13 cellular contexts compared by ENCODE assay signal in the genomic region with DNA sequence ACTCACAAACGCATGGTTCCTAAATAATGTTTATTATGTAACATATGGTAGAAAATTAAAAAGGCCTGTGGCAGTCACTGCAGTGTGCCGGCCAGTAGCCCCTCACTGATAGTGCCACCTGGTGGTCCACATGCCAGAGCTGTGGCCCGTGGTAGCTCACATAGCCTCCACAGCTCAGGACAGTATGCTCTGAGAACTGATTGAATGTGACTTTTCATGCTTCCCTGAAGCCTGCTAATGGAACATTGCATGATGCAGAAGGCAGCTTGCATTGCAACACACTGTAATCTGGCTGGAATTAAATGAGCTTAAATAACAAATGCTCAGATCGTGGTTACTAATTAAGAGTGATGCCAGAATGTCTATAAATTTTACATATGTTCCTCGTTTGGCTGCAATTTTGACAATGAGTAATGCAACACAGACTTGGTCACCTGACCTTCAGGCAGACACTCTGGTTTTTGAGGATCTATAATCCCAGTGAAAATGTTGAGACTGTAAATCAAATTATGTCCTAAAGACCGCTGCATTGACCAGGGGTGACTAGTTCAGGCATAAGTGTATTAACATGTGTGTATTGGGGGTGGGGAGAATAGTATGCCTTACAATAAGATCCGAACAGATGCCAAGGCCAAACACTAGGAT.
DNase-seq lines count a peak whose midpoint lies in the region; ATAC-seq, FAIRE-seq and TF ChIP-seq lines count a peak whose summit lies in the region.
"Had no signal": no experiment of that assay in that cellular context is flagged by ENCODE, and none has a peak within 500 bp of the region (broad histone marks: within the 10 kb centered on the region; RNA-seq: fewer than 3 reads in every experiment).

No MANE protein-coding gene starts in this region.

- BruUV-seq in MCF 10A (replicated peaks; lab: Mats Ljungman, UMichigan) (no TSS peak), endothelial cell of umbilical vein (replicated peaks; lab: Mats Ljungman, UMichigan) (no TSS peak)

- H2AFZ ChIP-seq in endothelial cell of umbilical vein (ENCODE audit: low read depth, low read length): no peak overlapping the region
- H2AFZ ChIP-seq: parathyroid adenoma had no signal

- peaks cover 19% of the 10 kb centered on the region for H3K4me1 Mint-ChIP-seq in MCF 10A (ENCODE audit: insufficient read depth, unreplicated experiment)

- H3K27ac Mint-ChIP-seq in MCF 10A (ENCODE audit: low read depth, unreplicated experiment): peak overlapping the region; percentile 80
- H3K27ac Mint-ChIP-seq: T-helper 1 cell treated with Interleukin-12 subunit alpha and Interleukin-12 subunit beta and Interleukin-4 antibody, amounts not matched to agents 30 μg/mL and 1 μg/mL, for 36 hours had no signal

- H3K36me3 Mint-ChIP-seq in MCF 10A (ENCODE audit: insufficient read depth, unreplicated experiment): no peaks in the 10 kb centered on the region

- POLR2A ChIA-PET in MCF 10A (lab: Yijun Ruan, JAX): no interaction called here
- POLR2A ChIA-PET in endothelial cell of umbilical vein (lab: Charles Lee): no interaction called here

- H3K9me3 ChIP-seq in breast epithelium (no peaks in the 10 kb centered on the region), endothelial cell of umbilical vein (replicated peaks; ENCODE audit: control insufficient read depth, insufficient read depth, low read length) (no peaks in the 10 kb centered on the region), spleen (no peaks in the 10 kb centered on the region)
- H3K9me3 ChIP-seq: testis had no signal

- H3K36me3 ChIP-seq in breast epithelium (no peaks in the 10 kb centered on the region), endothelial cell of umbilical vein (ENCODE audit: control insufficient read depth in 2 of 2, extremely low read depth in 1 of 2, insufficient read depth in 2 of 2, low read length in 2 of 2) (no peaks in the 10 kb centered on the region), spleen (no peaks in the 10 kb centered on the region)

- CTCF ChIA-PET in MCF 10A (lab: Yijun Ruan, JAX): interaction anchor here (0.6 to 1.5 kb wide), 6 partner anchors 10 to 654 kb away, joined by 3 to 7 read pairs (median 4); no protein-coding TSS in a partner anchor
- CTCF ChIA-PET in endothelial cell of umbilical vein (lab: Charles Lee): interaction anchor here (0.6 to 2.3 kb wide), 11 partner anchors 15 to 979 kb away, joined by 3 to 8 read pairs (median 4); partner anchors contain the start of gene BDNF

- FAIRE-seq in endothelial cell of umbilical vein (lab: Jason Lieb, UNC): no peak

- H4K20me1 ChIP-seq in endothelial cell of umbilical vein (replicated peaks; ENCODE audit: control insufficient read depth, extremely low read depth, insufficient read depth, low read length): no peaks in the 10 kb centered on the region

- ATAC-seq in stimulated activated naive CD8-positive, alpha-beta T cell treated with anti-CD3 and anti-CD28 coated beads, Interleukin-15, Interleukin-2, amounts not matched to agents 100 U/mL and 50 U/mL, for 24 hours: no peak

- no peaks in the 10 kb centered on the region for H3K9me1 ChIP-seq in endothelial cell of umbilical vein (replicated peaks; ENCODE audit: control insufficient read depth, extremely low read depth, insufficient read depth, low read length)

- peak; percentile 61 for DNase-seq in MCF 10A (ENCODE audit: unreplicated experiment)
- no peak for DNase-seq in breast epithelium (ENCODE audit: low spot score in 2 of 2)
- DNase-seq in NCI-H69 (lab: John Stamatoyannopoulos, UW): peak; percentile 78
- peak; percentile 8 for DNase-seq in endothelial cell of umbilical vein (ENCODE audit: low read depth, low spot score)
- DNase-seq in spleen: no peak
- no peak for DNase-seq in cortex of kidney (lab: John Stamatoyannopoulos, UW)
- DNase-seq in NCI-H2081 treated with DMSO at 0.1 percent for 48 hours (lab: John Stamatoyannopoulos, UW): no peak
- DNase-seq in stimulated activated naive CD8-positive, alpha-beta T cell treated with anti-CD3 and anti-CD28 coated beads, Interleukin-15, Interleukin-2, amounts not matched to agents 100 U/mL and 50 U/mL, for 24 hours: no peak
- DNase-seq: COR-L47, dorsolateral prefrontal cortex, testis had no signal

- no peaks in the 10 kb centered on the region for H3K9me3 Mint-ChIP-seq in MCF 10A (ENCODE audit: unreplicated experiment)
- H3K9me3 Mint-ChIP-seq: T-helper 1 cell treated with Interleukin-12 subunit alpha and Interleukin-12 subunit beta and Interleukin-4 antibody, amounts not matched to agents 30 μg/mL and 1 μg/mL, for 36 hours had no signal

- no peaks in the 10 kb centered on the region for H3K79me2 ChIP-seq in endothelial cell of umbilical vein (ENCODE audit: control insufficient read depth, insufficient read depth, low read length)
- H3K79me2 ChIP-seq: parathyroid adenoma had no signal

- dilution Hi-C loops in endothelial cell of umbilical vein (cut with MboI; ENCODE audit: extremely low pct_ligation_motif_present, low sequenced_read_pairs): no loop called here

- no peak overlapping the region for H3K27ac ChIP-seq in breast epithelium
- H3K27ac ChIP-seq in endothelial cell of umbilical vein (ENCODE audit: insufficient read depth, low read depth, low read length): no peak overlapping the region
- H3K27ac ChIP-seq in spleen: peak overlapping the region in 6 of 8 donors; percentile 33 to 60 (median 48)
- H3K27ac ChIP-seq: dorsolateral prefrontal cortex, parathyroid adenoma, testis had no signal

- H3K4me1 ChIP-seq in breast epithelium: no peaks in the 10 kb centered on the region
- no peaks in the 10 kb centered on the region for H3K4me1 ChIP-seq in endothelial cell of umbilical vein (ENCODE audit: control insufficient read depth, extremely low read depth, insufficient read depth, low read length)
- H3K4me1 ChIP-seq in spleen: peaks cover 0 to 7% (median 0%) of the 10 kb centered on the region in 6 donors
- H3K4me1 ChIP-seq: parathyroid adenoma, testis had no signal

- intact Hi-C loops in MCF 10A (cut with micrococcal nuclease) (no loop called here), breast epithelium (cut with DNase I; ENCODE audit: low total_unique reads) (loop anchor here (5.0 kb wide), 1 partner anchor 257 kb away; no protein-coding TSS in a partner anchor), endothelial cell of umbilical vein (cut with micrococcal nuclease) (loop anchor here (1.0 to 10.0 kb wide), 2 partner anchors 210 to 973 kb away; no protein-coding TSS in a partner anchor), spleen (cut with DNase I; ENCODE audit: low total_unique reads) (no loop called here)

- TF ChIP-seq POLR2A in breast epithelium (IDR thresholded peaks at IDR 0.05) (no peak), endothelial cell of umbilical vein (IDR thresholded peaks at IDR 0.05; ENCODE audit: low read depth, low read length) (no peak), spleen (IDR thresholded peaks at IDR 0.05) (no peak)

- H3K4me3 Mint-ChIP-seq in MCF 10A (ENCODE audit: unreplicated experiment): no peak overlapping the region
- H3K4me3 Mint-ChIP-seq: T-helper 1 cell treated with Interleukin-12 subunit alpha and Interleukin-12 subunit beta and Interleukin-4 antibody, amounts not matched to agents 30 μg/mL and 1 μg/mL, for 36 hours had no signal

- no peak overlapping the region for H3K4me2 ChIP-seq in endothelial cell of umbilical vein (ENCODE audit: insufficient read depth, low read length)

- H3K27me3 ChIP-seq in breast epithelium (no peaks in the 10 kb centered on the region), endothelial cell of umbilical vein (ENCODE audit: control insufficient read depth in 2 of 2, insufficient read depth in 2 of 2, low read length in 2 of 2) (no peaks in the 10 kb centered on the region), spleen (replicated peaks in 1 of 7) (no peaks in the 10 kb centered on the region)
- H3K27me3 ChIP-seq: dorsolateral prefrontal cortex, testis had no signal

- 47 to 69% (median 63%) methylated on average over 7 of the region's 7 CpGs for WGBS in spleen, 5 donors

- H3K9ac ChIP-seq in endothelial cell of umbilical vein (replicated peaks; ENCODE audit: extremely low read depth, insufficient read depth, low read length): no peak overlapping the region
- H3K9ac ChIP-seq: parathyroid adenoma had no signal

- no peak for TF ChIP-seq CTCF in MCF 10A (IDR thresholded peaks at IDR 0.05; ENCODE audit: unreplicated experiment)
- no peak for TF ChIP-seq CTCF in breast epithelium (IDR thresholded peaks at IDR 0.05)
- peak; percentile 22 to 37 for TF ChIP-seq CTCF in endothelial cell of umbilical vein (IDR thresholded peaks at IDR 0.05; ENCODE audit: extremely low read depth in 1 of 2, insufficient read depth in 1 of 2, low read depth in 1 of 2, low read length in 2 of 2)
- peak in 5 of 11 experiments; percentile 22 to 41 (median 34) for TF ChIP-seq CTCF in spleen (IDR thresholded peaks at IDR 0.05 in 8 of 11, conservative IDR thresholded peaks at IDR 0.05 in 3 of 11)

- H3K4me3 ChIP-seq in breast epithelium (no peak overlapping the region), endothelial cell of umbilical vein (replicated peaks in 1 of 3; ENCODE audit: insufficient read depth in 1 of 3, low read depth in 1 of 3, low read length in 3 of 3) (no peak overlapping the region), spleen (no peak overlapping the region)
- H3K4me3 ChIP-seq: dorsolateral prefrontal cortex, testis had no signal

- H3K27me3 Mint-ChIP-seq in MCF 10A (ENCODE audit: insufficient read depth, unreplicated experiment): no peaks in the 10 kb centered on the region

TF ChIP-seq in endothelial cell of umbilical vein, 7 proteins besides CTCF, POLR2A, EP300 and RAD21:
- no peak for TF ChIP-seq MYC (IDR thresholded peaks at IDR 0.05; ENCODE audit: low read depth, low read length)
- no peak for TF ChIP-seq POLR2AphosphoS5 (IDR thresholded peaks at IDR 0.05; ENCODE audit: insufficient read depth, low read depth, low read length)
- no peak for TF ChIP-seq FOS (IDR thresholded peaks at IDR 0.05; ENCODE audit: borderline replicate concordance, insufficient read depth, low read length)
- TF ChIP-seq, protein P1, sequence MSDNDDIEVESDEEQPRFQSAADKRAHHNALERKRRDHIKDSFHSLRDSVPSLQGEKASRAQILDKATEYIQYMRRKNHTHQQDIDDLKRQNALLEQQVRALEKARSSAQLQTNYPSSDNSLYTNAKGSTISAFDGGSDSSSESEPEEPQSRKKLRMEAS (IDR thresholded peaks at IDR 0.05; ENCODE audit: insufficient read depth, insufficient read length): no peak
- no peak for TF ChIP-seq JUN (IDR thresholded peaks at IDR 0.05; ENCODE audit: borderline replicate concordance, insufficient read depth, insufficient read length, low read depth)
- no peak for TF ChIP-seq GATA2 (IDR thresholded peaks at IDR 0.05; ENCODE audit: insufficient read depth, insufficient read length, low read depth, low read length)
- no peak for TF ChIP-seq EZH2 (IDR thresholded peaks at IDR 0.05; ENCODE audit: borderline replicate concordance, low read depth, low read length, severe bottlenecking)

Comparison
In these comparisons a context has a peak if more than half of its experiments do, and no peak if none do; other contexts are left out.
1. DNase-seq: peak in MCF 10A (single experiment), NCI-H69 (single experiment) and endothelial cell of umbilical vein (single experiment); none in breast epithelium (0 of 2), spleen (single experiment), cortex of kidney (single experiment), NCI-H2081 treated with DMSO at 0.1 percent for 48 hours (single experiment) and stimulated activated naive CD8-positive, alpha-beta T cell treated with anti-CD3 and anti-CD28 coated beads, Interleukin-15, Interleukin-2, amounts not matched to agents 100 U/mL and 50 U/mL, for 24 hours (single experiment).
2. intact Hi-C loops: an anchor here in breast epithelium (5.0 kb wide) and endothelial cell of umbilical vein (1.0 to 10.0 kb wide); none called in MCF 10A and spleen.
3. CTCF ChIP-seq: peak in endothelial cell of umbilical vein (2 of 2); none in MCF 10A (single experiment) and breast epithelium (0 of 3).
4. H3K27ac ChIP-seq: peak in spleen (6 of 8); none in breast epithelium (0 of 2) and endothelial cell of umbilical vein (single experiment).